7 cellular contexts compared by ENCODE assay signal in genomic region chr17:49414622-49415350, GRCh38.
A peak's percentile ranks its signal among the peaks of the same experiment; 100 is the strongest.
DNase-seq lines count a peak whose midpoint lies in the region; ATAC-seq and TF ChIP-seq lines count a peak whose summit lies in the region.

TSS of gene PHB1 (minus strand) at chr17:49414882. CDS start at chr17:49413264, 1,618 bp downstream.

- ATAC-seq in GM18508 (IDR thresholded peaks at IDR 0.05; ENCODE audit: insufficient read depth, unreplicated experiment) (peak; percentile 91), HG03025 (IDR thresholded peaks at IDR 0.05; ENCODE audit: low FRiP score, unreplicated experiment) (peak; percentile 93)

- peak within 1 kb of the TSS; percentile 94 for H3K4me3 ChIP-seq in astrocyte of the spinal cord (ENCODE audit: low read depth, low read length)
- peak within 1 kb of the TSS; percentile 99 for H3K4me3 ChIP-seq in retinal pigment epithelial cell (ENCODE audit: low read length)

- DNase-seq in NCI-H2081 (lab: John Stamatoyannopoulos, UW) (peak; percentile 98 to 99), T1000 (lab: John Stamatoyannopoulos, UW) (peak; percentile 92), astrocyte of the spinal cord (ENCODE audit: low read depth, low spot score) (peak; percentile 98), hippocampal formation (lab: John Stamatoyannopoulos, UW) (peak; percentile 96 to 99), retinal pigment epithelial cell (ENCODE audit: low read depth) (peak; percentile 91)

- TF ChIP-seq CTCF in astrocyte of the spinal cord (IDR thresholded peaks at IDR 0.05; ENCODE audit: low read depth, low read length), result no peak
- no peak for TF ChIP-seq CTCF in retinal pigment epithelial cell (conservative IDR thresholded peaks at IDR 0.05; ENCODE audit: low read depth, low read length)

- in situ Hi-C loops in astrocyte of the spinal cord (cut with HindIII; ENCODE audit: low sequenced_read_pairs), result no loop called here

Comparison
In these comparisons a context has a peak if more than half of its experiments do, and no peak if none do; other contexts are left out.
1. Peak in every context shown above with its lines: DNase-seq, ATAC-seq and H3K4me3 ChIP-seq.